Comparison of ENCODE assay signal across 13 cellular contexts in genomic region chr18:36532394-36532793, GRCh38.
DNase-seq lines count a peak whose midpoint lies in the region; ATAC-seq, FAIRE-seq and TF ChIP-seq lines count a peak whose summit lies in the region.
"Had no signal": no experiment of that assay in that cellular context is flagged by ENCODE, and none has a peak within 500 bp of the region (broad histone marks: within the 10 kb centered on the region; RNA-seq: fewer than 3 reads in every experiment).

No MANE protein-coding gene starts in this region.

- H3K9me3 Mint-ChIP-seq in stimulated activated naive CD8-positive, alpha-beta T cell treated with anti-CD3 and anti-CD28 coated beads, Interleukin-15, amount 100 ng/mL, for 72 hours: no peaks in the 10 kb centered on the region
- H3K9me3 Mint-ChIP-seq: activated CD8-positive, alpha-beta T cell treated with anti-CD3 and anti-CD28 coated beads for 36 hours had no signal

- H3K27me3 ChIP-seq in MG63: no peaks in the 10 kb centered on the region
- H3K27me3 ChIP-seq: vagina had no signal

- FAIRE-seq in HTR-8/SVneo (lab: Jason Lieb, UNC): no peak

- no peaks in the 10 kb centered on the region for H3K4me1 Mint-ChIP-seq in stimulated activated naive CD8-positive, alpha-beta T cell treated with anti-CD3 and anti-CD28 coated beads, Interleukin-15, amount 100 ng/mL, for 72 hours

- H3K27me3 Mint-ChIP-seq in stimulated activated naive CD8-positive, alpha-beta T cell treated with anti-CD3 and anti-CD28 coated beads, Interleukin-15, amount 100 ng/mL, for 72 hours: peaks cover 15% of the 10 kb centered on the region
- H3K27me3 Mint-ChIP-seq: activated CD8-positive, alpha-beta T cell treated with anti-CD3 and anti-CD28 coated beads for 36 hours had no signal

- H3K9me3 ChIP-seq in MG63: no peaks in the 10 kb centered on the region
- H3K9me3 ChIP-seq: vagina had no signal

- H3K4me3 Mint-ChIP-seq in stimulated activated naive CD8-positive, alpha-beta T cell treated with anti-CD3 and anti-CD28 coated beads, Interleukin-15, amount 100 ng/mL, for 72 hours: no peak overlapping the region
- H3K4me3 Mint-ChIP-seq: activated CD8-positive, alpha-beta T cell treated with anti-CD3 and anti-CD28 coated beads for 36 hours; stimulated activated naive B cell treated with anti-CD40 and anti-IgM and Interleukin-4, amounts not matched to agents 10 μg/mL and 1 μg/mL and 100 μg/mL, for 72 hours had no signal

- H3K36me3 ChIP-seq in MG63: no peaks in the 10 kb centered on the region
- H3K36me3 ChIP-seq: vagina had no signal

- no peak for TF ChIP-seq CTCF in cardiac fibroblast (IDR thresholded peaks at IDR 0.05; ENCODE audit: low read depth, low read length)

- H3K27ac Mint-ChIP-seq in stimulated activated naive CD8-positive, alpha-beta T cell treated with anti-CD3 and anti-CD28 coated beads, Interleukin-15, amount 100 ng/mL, for 72 hours: peak overlapping the region in 1 of 2 donors; percentile 40
- H3K27ac Mint-ChIP-seq: activated CD8-positive, alpha-beta T cell treated with anti-CD3 and anti-CD28 coated beads for 36 hours; stimulated activated naive B cell treated with anti-CD40 and anti-IgM and Interleukin-4, amounts not matched to agents 10 μg/mL and 1 μg/mL and 100 μg/mL, for 72 hours had no signal

- H3K4me3 ChIP-seq in MG63 (no peak overlapping the region), cardiac fibroblast (replicated peaks in 1 of 2; ENCODE audit: low read depth in 2 of 2, low read length in 2 of 2) (no peak overlapping the region)
- H3K4me3 ChIP-seq: vagina had no signal

- peak; percentile 82 for DNase-seq in AG20443 (ENCODE audit: low spot score)
- DNase-seq in MG63: peak; percentile 36
- peak; percentile 50 to 69 for DNase-seq in cardiac fibroblast (ENCODE audit: low read depth in 2 of 2)
- peak; percentile 34 for DNase-seq in middle frontal gyrus (ENCODE audit: extremely low spot score, low spot score)
- no peak for DNase-seq in stimulated activated naive CD8-positive, alpha-beta T cell treated with anti-CD3 and anti-CD28 coated beads, Interleukin-15, amount 100 ng/mL, for 72 hours
- no peak for DNase-seq in NCI-H1694 treated with DMSO at 0.1 percent for 48 hours (lab: John Stamatoyannopoulos, UW)
- DNase-seq in HTR-8/SVneo (ENCODE audit: insufficient read length, low spot score): no peak
- DNase-seq: activated CD8-positive, alpha-beta T cell treated with anti-CD3 and anti-CD28 coated beads for 36 hours; NCI-H187; NCI-H526; stimulated activated naive B cell treated with anti-CD40 and anti-IgM and Interleukin-4, amounts not matched to agents 10 μg/mL and 1 μg/mL and 100 μg/mL, for 72 hours had no signal

- ATAC-seq in stimulated activated naive CD8-positive, alpha-beta T cell treated with anti-CD3 and anti-CD28 coated beads, Interleukin-15, amount 100 ng/mL, for 72 hours: no peak
- no peak for ATAC-seq in HG03520 (IDR thresholded peaks at IDR 0.05; ENCODE audit: unreplicated experiment)
- ATAC-seq: activated CD8-positive, alpha-beta T cell treated with anti-CD3 and anti-CD28 coated beads for 36 hours; stimulated activated naive B cell treated with anti-CD40 and anti-IgM and Interleukin-4, amounts not matched to agents 10 μg/mL and 1 μg/mL and 100 μg/mL, for 72 hours had no signal

Comparison
In these comparisons a context has a peak if more than half of its experiments do, and no peak if none do; other contexts are left out.
1. DNase-seq: peak in AG20443 (single experiment), MG63 (single experiment), cardiac fibroblast (2 of 2) and middle frontal gyrus (single experiment); none in stimulated activated naive CD8-positive, alpha-beta T cell treated with anti-CD3 and anti-CD28 coated beads, Interleukin-15, amount 100 ng/mL, for 72 hours (0 of 2), NCI-H1694 treated with DMSO at 0.1 percent for 48 hours (single experiment) and HTR-8/SVneo (single experiment).